19 cellular contexts compared by ENCODE assay signal in genomic region chr12:26828315-26828714, GRCh38. TPM values are rescaled to one million over a fixed set of nuclear protein-coding genes. Genes with fewer than 3 reads are reported as not detected.
DNase-seq lines count a peak whose midpoint lies in the region; ATAC-seq, FAIRE-seq and TF ChIP-seq lines count a peak whose summit lies in the region.
"Had no signal": no experiment of that assay in that cellular context is flagged by ENCODE, and none has a peak within 500 bp of the region (broad histone marks: within the 10 kb centered on the region; RNA-seq: fewer than 3 reads in every experiment).

No MANE protein-coding gene starts in this region.

- H3K9me3 Mint-ChIP-seq in brain = no peaks in the 10 kb centered on the region

- H3K27me3 ChIP-seq in HepG2 (ENCODE audit: control insufficient read depth in 1 of 2, insufficient read depth in 2 of 2, low read length in 2 of 2) (no peaks in the 10 kb centered on the region; a peak in 1 of 5 replicates), right lobe of liver (no peaks in the 10 kb centered on the region), OCI-LY3 (ENCODE audit: low read depth, low read length) (no peaks in the 10 kb centered on the region), subcutaneous abdominal adipose tissue (ENCODE audit: control insufficient read depth in 5 of 5, insufficient read depth in 4 of 5, low read length in 5 of 5) (no peaks in the 10 kb centered on the region)
- H3K27me3 ChIP-seq: SJSA1 had no signal

- no peaks in the 10 kb centered on the region for H3K36me3 Mint-ChIP-seq in brain

- peak overlapping the region in 2 of 5 experiments; percentile 32 to 70 for H3K4me3 Mint-ChIP-seq in brain

- POLR2A ChIA-PET in HepG2 (lab: Yijun Ruan, JAX) = no interaction called here

- CTCF ChIA-PET in HepG2 (lab: Yijun Ruan, JAX; ENCODE audit: low intra/inter-chr PET ratio, low total read pairs) = no interaction called here

- in situ Hi-C loops in HepG2 (cut with HindIII; ENCODE audit: extremely low pct_ligation_motif_present, low pct_unique_long_range_greater_than_20kb) = no loop called here

- TF ChIP-seq RAD21 in HepG2 (CRISPR knock-in tag; IDR thresholded peaks at IDR 0.05) = no peak

- H3K4me1 Mint-ChIP-seq in brain = peaks cover 10% of the 10 kb centered on the region

- 55% methylated on average over 4 of the region's 4 CpGs for WGBS in HepG2 (ENCODE audit: low lambda C conversion rate)
- 56% methylated on average over 4 of the region's 4 CpGs for WGBS in right lobe of liver (ENCODE audit: insufficient coverage, low coverage, low lambda C conversion rate, missing lambda C conversion rate)

- H4K20me1 ChIP-seq in HepG2 (ENCODE audit: insufficient read depth, low read length) (peaks cover 83% of the 10 kb centered on the region), OCI-LY3 (ENCODE audit: insufficient read depth, low read length) (peaks cover 79% of the 10 kb centered on the region)

- intact Hi-C loops in HepG2 (cut with micrococcal nuclease; ENCODE audit: unreplicated experiment) = no loop called here
- intact Hi-C loops in right lobe of liver (cut with DNase I) = no loop called here

- H3K27me3 Mint-ChIP-seq in brain = peaks cover 52% of the 10 kb centered on the region

- peaks cover 0 to 29% of the 10 kb centered on the region in 2 experiments; a peak in 3 of 5 replicates for H3K36me3 ChIP-seq in HepG2 (replicated peaks in 1 of 2; ENCODE audit: control insufficient read depth in 1 of 2, insufficient read depth in 2 of 2, low read length in 2 of 2)
- no peaks in the 10 kb centered on the region for H3K36me3 ChIP-seq in right lobe of liver
- H3K36me3 ChIP-seq in OCI-LY3 (replicated peaks; ENCODE audit: low read depth, low read length) = peaks cover 23% of the 10 kb centered on the region
- H3K36me3 ChIP-seq in subcutaneous abdominal adipose tissue (ENCODE audit: control insufficient read depth in 5 of 5, insufficient read depth in 5 of 5, low read length in 5 of 5) = no peaks in the 10 kb centered on the region

- ATAC-seq in HepG2 (no peak), right lobe of liver (no peak), GM21381 (IDR thresholded peaks at IDR 0.05; ENCODE audit: unreplicated experiment) (no peak), GM21737 (IDR thresholded peaks at IDR 0.05; ENCODE audit: unreplicated experiment) (no peak)
- ATAC-seq: A549 had no signal

- H3K27ac Mint-ChIP-seq in brain = peak overlapping the region in 3 of 5 experiments; percentile 5 to 87 (median 19)

- TF ChIP-seq CTCF in HepG2 (CRISPR knock-in tag; IDR thresholded peaks at IDR 0.05) (no peak), right lobe of liver (IDR thresholded peaks at IDR 0.05) (no peak), OCI-LY3 (IDR thresholded peaks at IDR 0.05; ENCODE audit: low read depth, low read length) (no peak), brain (conservative IDR thresholded peaks at IDR 0.05) (no peak)

- TF ChIP-seq POLR2A in HepG2 (IDR thresholded peaks at IDR 0.05; ENCODE audit: insufficient read depth in 1 of 2, low read depth in 2 of 2, low read length in 2 of 2) (no peak), right lobe of liver (IDR thresholded peaks at IDR 0.05) (no peak)

- DNase-seq in HepG2 (ENCODE audit: low spot score) (no peak), right lobe of liver (no peak), HPDE6-E6E7 (ENCODE audit: extremely low spot score) (no peak)
- DNase-seq: C1 segment of cervical spinal cord, GF-D8, HCEC 1CT, NCI-H1048, NCI-H1436 treated with DMSO at 0.1 percent for 48 hours, NCI-H2029 treated with DMSO at 0.1 percent for 48 hours, NCI-H510A treated with DMSO at 0.1 percent for 48 hours had no signal

- H3K9me3 ChIP-seq in HepG2 (ENCODE audit: low read length) = no peaks in the 10 kb centered on the region
- H3K9me3 ChIP-seq in right lobe of liver = no peaks in the 10 kb centered on the region
- H3K9me3 ChIP-seq in OCI-LY3 (ENCODE audit: insufficient read depth, low read length) = no peaks in the 10 kb centered on the region
- no peaks in the 10 kb centered on the region for H3K9me3 ChIP-seq in subcutaneous abdominal adipose tissue (ENCODE audit: control insufficient read depth in 5 of 5, low read length in 5 of 5)
- H3K9me3 ChIP-seq: A549, SJSA1 had no signal

- peak overlapping the region; percentile 94 for H3K4me2 ChIP-seq in HepG2 (ENCODE audit: low read depth, low read length)
- H3K4me2 ChIP-seq in OCI-LY3 (ENCODE audit: low read length) = peak overlapping the region; percentile 27
- H3K4me2 ChIP-seq: A549 had no signal

- H3K4me3 ChIP-seq in HepG2 (replicated peaks in 1 of 3; ENCODE audit: insufficient read depth in 1 of 3, low read depth in 2 of 3, low read length in 3 of 3) (peak overlapping the region; percentile 36 to 60 (median 56)), right lobe of liver (no peak overlapping the region), OCI-LY3 (ENCODE audit: low read length) (0 out of 2 replicates have a peak overlapping the region, but pooled peaks have one; percentile 20), subcutaneous abdominal adipose tissue (ENCODE audit: low read depth in 1 of 5, low read length in 5 of 5) (no peak overlapping the region)
- H3K4me3 ChIP-seq: A549, SJSA1 had no signal

- H3K4me1 ChIP-seq in HepG2 (ENCODE audit: insufficient read depth, low read length) (peaks cover 66% of the 10 kb centered on the region), right lobe of liver (peaks cover 0 to 21% (median 2%) of the 10 kb centered on the region in 4 donors), OCI-LY3 (ENCODE audit: low read length) (peaks cover 36% of the 10 kb centered on the region), subcutaneous abdominal adipose tissue (ENCODE audit: control insufficient read depth in 5 of 5, insufficient read depth in 5 of 5, low read length in 5 of 5) (peaks cover 2 to 28% (median 14%) of the 10 kb centered on the region in 5 donors)
- H3K4me1 ChIP-seq: A549 had no signal

- H2AFZ ChIP-seq in HepG2 (ENCODE audit: low read length) (no peak overlapping the region), OCI-LY3 (ENCODE audit: low read depth, low read length) (no peak overlapping the region)

- BruUV-seq in HepG2 (replicated peaks; lab: Mats Ljungman, UMichigan) = no TSS peak

- FAIRE-seq in HepG2 (lab: Jason Lieb, UNC) = no peak
- FAIRE-seq: A549, GM12892, HTR-8/SVneo had no signal

- H3K9ac ChIP-seq in HepG2 (ENCODE audit: insufficient read depth, low read depth, low read length) = peak overlapping the region; percentile 48; the same call in 1 of the 2 replicates
- H3K9ac ChIP-seq in OCI-LY3 (ENCODE audit: low read length) = no peak overlapping the region
- H3K9ac ChIP-seq in subcutaneous abdominal adipose tissue (ENCODE audit: low read length in 5 of 5) = no peak overlapping the region

- H3K27ac ChIP-seq in HepG2 (ENCODE audit: extremely low read length, insufficient read depth, low read length) (peak overlapping the region; percentile 15), right lobe of liver (no peak overlapping the region), OCI-LY3 (ENCODE audit: low read length) (no peak overlapping the region), subcutaneous abdominal adipose tissue (ENCODE audit: low read depth, low read length) (peak overlapping the region; percentile 20)
- H3K27ac ChIP-seq: A549, SJSA1 had no signal

- peaks cover 95% of the 10 kb centered on the region for H3K79me2 ChIP-seq in HepG2 (ENCODE audit: insufficient read depth, low read length)
- peaks cover 95% of the 10 kb centered on the region for H3K79me2 ChIP-seq in OCI-LY3 (ENCODE audit: low read length)

- TF ChIP-seq EP300 in HepG2 (IDR thresholded peaks at IDR 0.05; ENCODE audit: low read depth in 2 of 2, low read length in 2 of 2) (no peak), HepG2 (CRISPR knock-in tag; IDR thresholded peaks at IDR 0.05; ENCODE audit: borderline replicate concordance) (no peak)

TF ChIP-seq in HepG2, 621 proteins besides CTCF, POLR2A, EP300 and RAD21 (continues in another document):
- TF ChIP-seq ZNF660 (CRISPR knock-in tag; IDR thresholded peaks at IDR 0.05; ENCODE audit: borderline replicate concordance, low read depth) = no peak
- TF ChIP-seq PHF21A (CRISPR knock-in tag; IDR thresholded peaks at IDR 0.05) = no peak
- peak; percentile 41; the same call in 1 of the 2 replicates for TF ChIP-seq RBFOX2 (IDR thresholded peaks at IDR 0.05; ENCODE audit: low read depth, low read length)
- TF ChIP-seq HNRNPH1 (optimal IDR thresholded peaks at IDR 0.05; ENCODE audit: low read depth, low read length) = no peak

RNA-seq across cellular contexts. Expression of gene ITPR2, which starts 4.7 kb away (rescaled TPM):
- 77.6 and 81.9 TPM in 2 replicates for total RNA-seq in HepG2 (2016; rRNA removed; fragmentation: Illumina TruSeq; extraction: Trizol)
- total RNA-seq in HepG2 (2016; cell fraction: cytosol; rRNA removed; fragmentation: Illumina TruSeq; extraction: Trizol; ENCODE audit: low read depth) = 59.0 and 66.4 TPM in 2 replicates
- total RNA-seq in HepG2 (2016; cell fraction: insoluble cytoplasmic fraction; rRNA removed; fragmentation: Illumina TruSeq; extraction: Trizol) = 71.0 and 73.8 TPM in 2 replicates
- total RNA-seq in HepG2 (2016; cell fraction: membrane; rRNA removed; fragmentation: Illumina TruSeq; extraction: Trizol) = 62.7 and 81.8 TPM in 2 replicates
- total RNA-seq in HepG2 (2016; cell fraction: nucleus; rRNA removed; fragmentation: Illumina TruSeq; extraction: Trizol) = 194 and 200 TPM in 2 replicates
- polyA plus RNA-seq in HepG2 (2011; rRNA removed) = 24.6 and 31.9 TPM in 2 replicates
- 13.5 and 20.5 TPM in 2 replicates for polyA plus RNA-seq in HepG2 (2011; cell fraction: cytosol; rRNA removed)
- polyA plus RNA-seq in HepG2 (2011; cell fraction: nucleus; rRNA removed) = 39.1 and 45.5 TPM in 2 replicates
- polyA plus RNA-seq in HepG2 (2012) = 36.3 and 47.9 TPM in 2 replicates
- 1.3 TPM in 2 replicates for polyA plus RNA-seq in HepG2 (2016; cell fraction: cytosol; fragmentation: Illumina TruSeq; extraction: Trizol; ENCODE audit: low read depth)
- polyA plus RNA-seq in HepG2 (2016; cell fraction: insoluble cytoplasmic fraction; fragmentation: Illumina TruSeq; extraction: Trizol; ENCODE audit: low read depth) = 25.7 and 26.0 TPM in 2 replicates
- 2.3 and 2.9 TPM in 2 replicates for polyA plus RNA-seq in HepG2 (2016; cell fraction: membrane; fragmentation: Illumina TruSeq; extraction: Trizol; ENCODE audit: low read depth)
- polyA plus RNA-seq in HepG2 (2016; cell fraction: nucleus; fragmentation: Illumina TruSeq; extraction: Trizol; ENCODE audit: insufficient read depth, low read depth) = 31.0 and 34.9 TPM in 2 replicates
- polyA minus RNA-seq in HepG2 (2011; rRNA and poly(A)+ RNA removed; ENCODE audit: low replicate concordance) = 18.0 and 90.0 TPM in 2 replicates
- 91.7 and 111 TPM in 2 replicates for polyA minus RNA-seq in HepG2 (2011; cell fraction: cytosol; rRNA and poly(A)+ RNA removed)
- polyA minus RNA-seq in HepG2 (2011; cell fraction: nucleus; rRNA and poly(A)+ RNA removed) = 640 and 673 TPM in 2 replicates
- total RNA-seq in right lobe of liver = 100 to 1,000 TPM in 1 of 6 experiments, 10 to 100 TPM in 5; 39.3 to 114 (median 57.2) TPM
- polyA plus RNA-seq in brain (ENCODE audit: insufficient read depth, low read depth, low replicate concordance) = 1.6 TPM

Comparison
In these comparisons a context has a peak if more than half of its experiments do, and no peak if none do; other contexts are left out.
1. H3K27ac ChIP-seq: peak in HepG2 (single experiment) and subcutaneous abdominal adipose tissue (single experiment); none in right lobe of liver (0 of 3) and OCI-LY3 (single experiment).
2. H3K4me3 ChIP-seq: peak in HepG2 (3 of 3) and OCI-LY3 (single experiment); none in right lobe of liver (0 of 3) and subcutaneous abdominal adipose tissue (0 of 5).